8 cellular contexts compared by ENCODE assay signal in genomic region chr1:58816747-58817221, GRCh38. TPM values are rescaled to one million over a fixed set of nuclear protein-coding genes. Genes with fewer than 3 reads are reported as not detected.
DNase-seq lines count a peak whose midpoint lies in the region; ATAC-seq and TF ChIP-seq lines count a peak whose summit lies in the region.

No MANE protein-coding gene starts in this region.

- ATAC-seq in GM18870 (IDR thresholded peaks at IDR 0.05; ENCODE audit: unreplicated experiment) (no peak), GM21381 (IDR thresholded peaks at IDR 0.05; ENCODE audit: unreplicated experiment) (no peak)

- peak overlapping the region; percentile 98 for H3K18ac ChIP-seq in mesendoderm (ENCODE audit: low read length)

- H2BK15ac ChIP-seq in mesendoderm (replicated peaks; ENCODE audit: low read depth): peak overlapping the region; percentile 92

- H2BK5ac ChIP-seq in mesendoderm (ENCODE audit: low read length): no peak overlapping the region

- peak overlapping the region; percentile 81 for H3K23ac ChIP-seq in mesendoderm (ENCODE audit: low read length)

- H3K79me1 ChIP-seq in mesendoderm (ENCODE audit: low read length): no peaks in the 10 kb centered on the region

- CTCF ChIA-PET in HEK293 (lab: Yijun Ruan, JAX): interaction anchor here (0.6 to 1.0 kb wide), 3 partner anchors 13 to 541 kb away, joined by 3 to 4 read pairs (median 4); no protein-coding TSS in a partner anchor

- in situ Hi-C loops in astrocyte of the cerebellum (cut with HindIII; ENCODE audit: low sequenced_read_pairs): no loop called here

- H3K9me3 ChIP-seq in HEK293 (ENCODE audit: control insufficient read depth, insufficient read depth, low read depth, low read length): no peaks in the 10 kb centered on the region

- peak overlapping the region; percentile 51; the same call in 1 of the 2 replicates for H3K4me3 ChIP-seq in HEK293 (ENCODE audit: low read depth, low read length)
- peak overlapping the region; percentile 47 for H3K4me3 ChIP-seq in astrocyte of the cerebellum (ENCODE audit: low read depth, low read length)
- H3K4me3 ChIP-seq in mesendoderm (ENCODE audit: low read length): no peak overlapping the region

- POLR2A ChIA-PET in HEK293 (lab: Yijun Ruan, JAX): interaction anchor here (1.9 kb wide), 1 partner anchor 33 kb away, joined by 4 read pairs; the partner anchor contains the start of gene JUN

- no CpG with 5 or more reads among the region's 4 CpGs for WGBS in mesendoderm (ENCODE audit: extremely low coverage, insufficient coverage, low lambda C conversion rate)

- no peaks in the 10 kb centered on the region for H3K36me3 ChIP-seq in HEK293 (ENCODE audit: control insufficient read depth in 2 of 2, insufficient read depth in 1 of 2, low read length in 2 of 2)
- H3K36me3 ChIP-seq in mesendoderm (ENCODE audit: control insufficient read depth, insufficient read depth, low read length): no peaks in the 10 kb centered on the region

- H3K79me2 ChIP-seq in mesendoderm (ENCODE audit: control insufficient read depth, insufficient read depth, low read length): no peaks in the 10 kb centered on the region

- no peak overlapping the region for H2BK120ac ChIP-seq in mesendoderm (ENCODE audit: low read depth, low read length)

- peaks cover 7% of the 10 kb centered on the region for H3K4me1 ChIP-seq in HEK293 (ENCODE audit: control insufficient read depth, insufficient read depth, low read length)
- peaks cover 2% of the 10 kb centered on the region for H3K4me1 ChIP-seq in mesendoderm (ENCODE audit: control insufficient read depth, low read depth, low read length)

- H3K4me2 ChIP-seq in mesendoderm (ENCODE audit: low read length): peak overlapping the region; percentile 82

- H3K27ac ChIP-seq in 22Rv1 (peak overlapping the region; percentile 95), HEK293 (ENCODE audit: extremely low read depth, low read depth, low read length) (peak overlapping the region; percentile 82), mesendoderm (ENCODE audit: low read depth, low read length) (peak overlapping the region; percentile 77)

- H3K9ac ChIP-seq in mesendoderm (ENCODE audit: low read length): peak overlapping the region; percentile 75

- TF ChIP-seq CTCF in 22Rv1 (IDR thresholded peaks at IDR 0.05) (no peak), HEK293 (tag by site-specific recombination; IDR thresholded peaks at IDR 0.05) (no peak), astrocyte of the cerebellum (IDR thresholded peaks at IDR 0.05; ENCODE audit: low read depth, low read length, missing control alignments) (no peak)

- peak overlapping the region; percentile 87 for H3K56ac ChIP-seq in mesendoderm (ENCODE audit: low read length)

- H2AK5ac ChIP-seq in mesendoderm (ENCODE audit: low read length): peak overlapping the region; percentile 82

- H3K27me3 ChIP-seq in mesendoderm (ENCODE audit: insufficient read depth, low read length, poor library complexity): no peaks in the 10 kb centered on the region

- H4K5ac ChIP-seq in mesendoderm (ENCODE audit: low read length): no peak overlapping the region

- no peak overlapping the region for H3K4ac ChIP-seq in mesendoderm (ENCODE audit: low read depth, low read length)

- DNase-seq in astrocyte of the cerebellum (ENCODE audit: low read depth) (no peak), mesendoderm (no peak), NCI-H187 treated with DMSO at 0.1 percent for 48 hours (lab: John Stamatoyannopoulos, UW) (no peak), NCI-H187 (lab: John Stamatoyannopoulos, UW) (no peak)

- H4K8ac ChIP-seq in mesendoderm (ENCODE audit: low read depth, low read length): no peak overlapping the region

TF ChIP-seq in HEK293, 187 proteins besides CTCF, POLR2A, EP300 and RAD21:
- TF ChIP-seq SALL2 (tag by site-specific recombination; IDR thresholded peaks at IDR 0.05; ENCODE audit: borderline replicate concordance) (no peak), ZNF146 (tag by site-specific recombination; IDR thresholded peaks at IDR 0.05) (peak; percentile 51; the same call in 1 of the 2 replicates)

RNA-seq across cellular contexts. Expression of gene JUN, which starts 32.9 kb away (rescaled TPM):
- 11.0 TPM for polyA plus RNA-seq in mesendoderm (2013, experiment 1 of 2)
- polyA plus RNA-seq in mesendoderm (2013, experiment 2 of 2): 12.2 TPM
